ENCODE assay signal across 8 cellular contexts in the genomic region with DNA sequence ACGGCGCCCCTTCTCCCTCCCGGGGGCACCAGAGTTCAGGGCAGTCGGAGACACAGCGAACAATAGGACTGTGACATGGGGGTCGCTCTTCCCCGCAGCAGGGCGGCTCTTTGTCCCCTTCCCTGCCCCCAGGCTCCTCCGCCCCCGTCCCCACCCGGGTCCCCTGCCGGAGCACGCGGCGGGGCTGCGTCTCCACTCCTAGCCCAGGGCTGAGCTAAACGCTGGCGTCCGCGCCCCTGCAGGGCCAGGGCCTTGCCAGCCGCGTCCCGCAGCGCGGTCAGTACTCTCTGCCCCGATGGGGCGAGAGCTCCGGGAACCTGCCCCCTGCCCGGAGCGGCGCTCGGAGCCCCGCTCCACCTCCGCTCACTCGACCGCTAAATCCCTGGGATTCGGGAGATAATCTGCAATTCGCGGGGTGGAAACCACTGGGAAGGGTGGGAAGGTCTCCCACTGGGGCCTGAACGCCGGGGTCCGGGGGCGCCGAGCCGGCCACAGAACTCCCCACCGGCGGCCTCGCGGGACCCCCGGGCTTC. TPM values are rescaled to one million over a fixed set of nuclear protein-coding genes. Genes with fewer than 3 reads are reported as not detected.
DNase-seq lines count a peak whose midpoint lies in the region; TF ChIP-seq lines count a peak whose summit lies in the region.

No MANE protein-coding gene starts in this region.

- H3F3A ChIP-seq in GM23248 (ENCODE audit: insufficient read depth), result no peaks in the 10 kb centered on the region

- in situ Hi-C loops in GM23248 (cut with MboI), result no loop called here

- TF ChIP-seq CTCF in spleen (IDR thresholded peaks at IDR 0.05 in 8 of 11, conservative IDR thresholded peaks at IDR 0.05 in 3 of 11), result no peak

- H3K9ac ChIP-seq in ES-I3 (ENCODE audit: low read depth, low read length) (peak overlapping the region; percentile 88), GM23248 (peak overlapping the region; percentile 80), iPS-18a (ENCODE audit: low read length) (peak overlapping the region; percentile 56)

- intact Hi-C loops in spleen (cut with DNase I; ENCODE audit: low total_unique reads), result no loop called here

- H3K4me1 ChIP-seq in ES-I3 (ENCODE audit: insufficient read depth, low read length), result peaks cover 11% of the 10 kb centered on the region
- peaks cover 12% of the 10 kb centered on the region for H3K4me1 ChIP-seq in GM23248 (ENCODE audit: insufficient read depth)
- H3K4me1 ChIP-seq in iPS-18a (ENCODE audit: control insufficient read depth, low read depth, low read length), result peaks cover 24% of the 10 kb centered on the region
- peaks cover 28 to 59% (median 46%) of the 10 kb centered on the region in 6 donors for H3K4me1 ChIP-seq in spleen

- TF ChIP-seq POLR2A in spleen (IDR thresholded peaks at IDR 0.05), result no peak

- H4K20me1 ChIP-seq in GM23248 (ENCODE audit: insufficient read depth), result no peaks in the 10 kb centered on the region

- H3K36me3 ChIP-seq in ES-I3 (ENCODE audit: insufficient read depth, low read length), result no peaks in the 10 kb centered on the region
- no peaks in the 10 kb centered on the region for H3K36me3 ChIP-seq in GM23248 (ENCODE audit: low read depth)
- H3K36me3 ChIP-seq in iPS-18a (ENCODE audit: control insufficient read depth, low read depth, low read length), result no peaks in the 10 kb centered on the region
- no peaks in the 10 kb centered on the region for H3K36me3 ChIP-seq in spleen

- H3K4me3 ChIP-seq in GM23248 (peak overlapping the region; percentile 90), iPS-18a (ENCODE audit: low read length) (peak overlapping the region; percentile 78), spleen (peak overlapping the region; percentile 73 to 99 (median 82))

- no peaks in the 10 kb centered on the region for H3K9me2 ChIP-seq in GM23248 (ENCODE audit: insufficient read depth)

- H3K4me2 ChIP-seq in GM23248 (ENCODE audit: unreplicated experiment), result peak overlapping the region; percentile 86

- DNase-seq in GM23248, result peak; percentile 77
- DNase-seq in NCI-H1930 (lab: John Stamatoyannopoulos, UW), result peak; percentile 47 to 54
- DNase-seq in amniotic epithelial cell (ENCODE audit: low read depth), result peak; percentile 24
- peak; percentile 91 for DNase-seq in spleen
- no peak for DNase-seq in NCI-H2029 (lab: John Stamatoyannopoulos, UW)
- DNase-seq in NCI-H2196 treated with DMSO at 0.1 percent for 48 hours (lab: John Stamatoyannopoulos, UW; ENCODE audit: unreplicated experiment), result no peak

- H3K9me3 ChIP-seq in ES-I3 (ENCODE audit: control insufficient read depth, insufficient read depth, low read length), result no peaks in the 10 kb centered on the region
- H3K9me3 ChIP-seq in GM23248 (ENCODE audit: low read depth), result no peaks in the 10 kb centered on the region
- no peaks in the 10 kb centered on the region for H3K9me3 ChIP-seq in iPS-18a (ENCODE audit: control insufficient read depth, low read depth, low read length)
- H3K9me3 ChIP-seq in spleen, result no peaks in the 10 kb centered on the region

- H3K79me2 ChIP-seq in GM23248 (ENCODE audit: insufficient read depth), result peaks cover 18% of the 10 kb centered on the region

- peak overlapping the region; percentile 87 for H2AFZ ChIP-seq in GM23248

- WGBS in GM23248 (ENCODE audit: low coverage in 1 of 2, low lambda C conversion rate in 2 of 2, missing lambda C conversion rate in 2 of 2), 2 experiments, result 0% methylated on average over 37 to 43 of the region's 50 CpGs
- 0 to 1% (median 1%) methylated on average over 24 to 50 of the region's 50 CpGs for WGBS in spleen, 5 donors

- H3K27me3 ChIP-seq in GM23248 (replicated peaks; ENCODE audit: insufficient read depth) (no peaks in the 10 kb centered on the region), iPS-18a (ENCODE audit: control insufficient read depth, insufficient read depth, low read length) (peaks cover 41% of the 10 kb centered on the region), spleen (replicated peaks in 1 of 7) (peaks cover 0 to 42% (median 0%) of the 10 kb centered on the region in 7 donors)

- H3K27ac ChIP-seq in GM23248, result peak overlapping the region; percentile 48
- H3K27ac ChIP-seq in iPS-18a (ENCODE audit: low read length), result no peak overlapping the region
- peak overlapping the region; percentile 70 to 92 (median 88) for H3K27ac ChIP-seq in spleen

RNA-seq across cellular contexts. Expression of gene CCDC85C, which starts 0.8 kb away (rescaled TPM):
- total RNA-seq in GM23248 (2014; rRNA removed; shearing (Covaris generic)), result 9.0 and 11.0 TPM in 2 replicates
- polyA plus RNA-seq in GM23248 (2016; fragmentation: Nextera tagmentation; extraction: Ambion mirVana) (0.68 and 1.1 TPM in 2 replicates), spleen (1 to 10 TPM; 1.6 to 6.5 (median 1.9) TPM)
- 10 to 100 TPM in 4 of 7 donors, 1 to 10 TPM in 3; 6.0 to 12.4 (median 11.3) TPM for total RNA-seq in spleen

RNA-seq across cellular contexts. Expression of gene HHIPL1, which starts 40.1 kb away (rescaled TPM):
- total RNA-seq in GM23248 (2014; rRNA removed; shearing (Covaris generic)), result 11.3 and 19.2 TPM in 2 replicates
- polyA plus RNA-seq in GM23248 (2016; fragmentation: Nextera tagmentation; extraction: Ambion mirVana) (5.8 and 6.5 TPM in 2 replicates), spleen (under 1 TPM; 0.43 to 0.67 (median 0.64) TPM)
- 1 to 10 TPM; 1.8 to 4.2 (median 2.8) TPM for total RNA-seq in spleen

Comparison
In these comparisons a context has a peak if more than half of its experiments do, and no peak if none do; other contexts are left out.
1. DNase-seq: peak in GM23248 (single experiment), NCI-H1930 (2 of 2), amniotic epithelial cell (single experiment) and spleen (single experiment); none in NCI-H2029 (single experiment) and NCI-H2196 treated with DMSO at 0.1 percent for 48 hours (single experiment).
2. Peak in every context shown above with its lines, with median percentiles within 50 percentile points of each other: H3K9ac ChIP-seq and H3K4me3 ChIP-seq.